ENCODE assay signal across 8 cellular contexts in the genomic region with DNA sequence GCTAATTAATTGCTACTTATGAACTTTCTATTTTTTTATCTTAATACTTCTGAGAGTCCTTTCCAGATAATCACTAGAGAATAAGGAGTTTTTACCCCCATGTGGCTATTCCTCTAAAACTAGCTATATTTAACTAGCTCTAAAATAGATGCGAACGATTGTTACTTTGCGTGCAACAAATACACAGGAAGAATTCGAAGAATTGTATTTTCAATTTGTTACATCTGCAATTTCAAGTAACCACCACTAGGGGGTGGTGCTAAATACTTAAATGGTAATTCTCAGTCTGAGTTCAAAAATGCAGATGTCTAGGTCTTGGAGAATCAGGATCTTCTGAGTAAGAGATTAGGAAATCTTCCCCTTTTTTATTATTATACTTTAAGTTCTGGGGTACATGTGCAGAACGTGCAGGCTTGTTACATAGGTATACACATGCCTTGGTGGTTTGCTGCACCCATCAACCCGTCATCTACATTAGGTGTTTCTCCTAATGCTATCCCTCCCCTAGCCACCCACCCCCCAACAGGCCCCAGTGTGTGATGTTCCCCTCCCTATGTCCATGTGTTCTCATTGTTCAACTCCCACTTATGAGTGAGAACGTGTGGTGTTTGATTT.
A peak's percentile ranks its signal among the peaks of the same experiment; 100 is the strongest.
DNase-seq lines count a peak whose midpoint lies in the region; ATAC-seq and TF ChIP-seq lines count a peak whose summit lies in the region.
"Not testable (repeated sequence)": the region's sequence is repeated elsewhere in the genome, so short reads cannot be mapped to it uniquely, and the experiment has no call there.

No MANE protein-coding gene starts in this region.

- intact Hi-C loops in mammary epithelial cell (cut with micrococcal nuclease) = loop anchor here (1.0 to 5.0 kb wide), 3 partner anchors 82 to 283 kb away; a partner anchor contains a TSS
- intact Hi-C loops in upper lobe of right lung (cut with DNase I) = not testable (repeated sequence)

- not testable (repeated sequence) for H2AFZ ChIP-seq in mammary epithelial cell (ENCODE audit: low read depth, low read length); neural progenitor cell (replicated peaks)

- not testable (repeated sequence) for H3K27me3 Mint-ChIP-seq in CD8-positive, alpha-beta memory T cell; activated CD8-positive, alpha-beta memory T cell treated with anti-CD3 and anti-CD28 coated beads, Interleukin-2, amount 10 ng/mL, durations not matched to agents 7 days and 5 days; glutamatergic neuron (ENCODE audit: unreplicated experiment); neural progenitor cell (ENCODE audit: insufficient read depth, low read depth)

- CTCF ChIA-PET in CD8-positive, alpha-beta memory T cell (lab: Charles Lee) = interaction anchor here (0.8 to 2.2 kb wide), 18 partner anchors 8 to 554 kb away, joined by 3 to 21 read pairs (median 5); a partner anchor contains a TSS
- CTCF ChIA-PET in activated CD8-positive, alpha-beta memory T cell treated with anti-CD3 and anti-CD28 coated beads, Interleukin-2, amount 10 ng/mL, durations not matched to agents 7 days and 5 days (lab: Charles Lee) = interaction anchor here (0.7 to 2.3 kb wide), 25 partner anchors 20 to 554 kb away, joined by 3 to 18 read pairs (median 4); a partner anchor contains a TSS
- CTCF ChIA-PET in mammary epithelial cell (lab: Charles Lee; ENCODE audit: low non-redundant PET) = not testable (repeated sequence)

- not testable (repeated sequence) for H3K27ac ChIP-seq in CD8-positive, alpha-beta memory T cell (ENCODE audit: low read depth, low read length); Peyer's patch; mammary epithelial cell (ENCODE audit: insufficient read depth, low read depth, low read length); neural progenitor cell; upper lobe of right lung

- TF ChIP-seq CTCF in Peyer's patch (IDR thresholded peaks at IDR 0.05) (peak; percentile 23 to 63 (median 55)), mammary epithelial cell (conservative IDR thresholded peaks at IDR 0.05 in 1 of 2, IDR thresholded peaks at IDR 0.05 in 1 of 2; ENCODE audit: extremely low read depth in 1 of 2, insufficient read depth in 1 of 2, low read depth in 1 of 2, low read length in 2 of 2) (peak; percentile 13 to 34), glutamatergic neuron (IDR thresholded peaks at IDR 0.05; ENCODE audit: partially characterized antibody, unreplicated experiment) (peak; percentile 84), neural progenitor cell (IDR thresholded peaks at IDR 0.05) (peak; percentile 59), upper lobe of right lung (IDR thresholded peaks at IDR 0.05) (peak; percentile 50)

- POLR2A ChIA-PET in CD8-positive, alpha-beta memory T cell (lab: Charles Lee) = interaction anchor here (0.7 to 1.2 kb wide), 2 partner anchors 80 to 178 kb away, joined by 3 read pairs; a partner anchor contains a TSS

- H3K27ac Mint-ChIP-seq in CD8-positive, alpha-beta memory T cell = peak overlapping the region in 4 of 8 donors; percentile 21 to 85 (median 80)
- peak overlapping the region; percentile 94 for H3K27ac Mint-ChIP-seq in activated CD8-positive, alpha-beta memory T cell treated with anti-CD3 and anti-CD28 coated beads, Interleukin-2, amount 10 ng/mL, durations not matched to agents 7 days and 5 days
- not testable (repeated sequence) for H3K27ac Mint-ChIP-seq in glutamatergic neuron (ENCODE audit: unreplicated experiment); neural progenitor cell

- TF ChIP-seq EP300 in Ishikawa (IDR thresholded peaks at IDR 0.05; ENCODE audit: borderline replicate concordance) = not testable (repeated sequence)

- not testable (repeated sequence) for H3K27me3 ChIP-seq in CD8-positive, alpha-beta memory T cell (ENCODE audit: insufficient read depth, low read length, poor library complexity, severe bottlenecking); Peyer's patch; mammary epithelial cell (ENCODE audit: insufficient read depth, low read length); neural progenitor cell; upper lobe of right lung

- not testable (repeated sequence) for H3K9me3 ChIP-seq in CD8-positive, alpha-beta memory T cell (ENCODE audit: low read length); Peyer's patch; mammary epithelial cell (replicated peaks; ENCODE audit: insufficient read depth, low read length); neural progenitor cell (ENCODE audit: low read depth); upper lobe of right lung

- dilution Hi-C loops in mammary epithelial cell (cut with HindIII; ENCODE audit: low sequenced_read_pairs) = not testable (repeated sequence)

- H3K36me3 ChIP-seq in CD8-positive, alpha-beta memory T cell (ENCODE audit: insufficient read depth, low read length); Peyer's patch; mammary epithelial cell (ENCODE audit: insufficient read depth, low read length); neural progenitor cell; upper lobe of right lung: not testable (repeated sequence)

- not testable (repeated sequence) for H3K4me3 ChIP-seq in CD8-positive, alpha-beta memory T cell (ENCODE audit: low read length); Peyer's patch; mammary epithelial cell (replicated peaks in 1 of 3; ENCODE audit: insufficient read depth in 1 of 3, low read depth in 2 of 3, low read length in 3 of 3); neural progenitor cell; upper lobe of right lung

- in situ Hi-C loops in mammary epithelial cell (cut with MboI; ENCODE audit: low sequenced_read_pairs in 2 of 2) = loop anchor here (5.0 to 10.0 kb wide), 2 partner anchors 127 to 130 kb away; no protein-coding TSS in a partner anchor

- TF ChIP-seq POLR2A in Peyer's patch (IDR thresholded peaks at IDR 0.05) = not testable (repeated sequence)

- H3K9ac ChIP-seq in mammary epithelial cell (ENCODE audit: insufficient read depth, low read length); neural progenitor cell: not testable (repeated sequence)

- H3K4me1 ChIP-seq in CD8-positive, alpha-beta memory T cell (ENCODE audit: insufficient read depth, low read length); Peyer's patch; mammary epithelial cell (ENCODE audit: insufficient read depth, low read length); neural progenitor cell; upper lobe of right lung: not testable (repeated sequence)

- peak; percentile 9 for ATAC-seq in activated CD8-positive, alpha-beta memory T cell treated with anti-CD3 and anti-CD28 coated beads, Interleukin-2, amount 10 ng/mL, durations not matched to agents 7 days and 5 days
- not testable (repeated sequence) for ATAC-seq in upper lobe of right lung

- not testable (repeated sequence) for H4K20me1 ChIP-seq in mammary epithelial cell (ENCODE audit: insufficient read depth, low read length); neural progenitor cell (ENCODE audit: low read depth)

- not testable (repeated sequence) for BruUV-seq in mammary epithelial cell (replicated peaks; lab: Mats Ljungman, UMichigan)

- 65% methylated on average over 5 of the region's 7 CpGs for WGBS in mammary epithelial cell (ENCODE audit: low coverage, missing lambda C conversion rate)

- H3K4me3 Mint-ChIP-seq in CD8-positive, alpha-beta memory T cell = peak overlapping the region in 6 of 7 donors; percentile 67 to 94 (median 84)
- H3K4me3 Mint-ChIP-seq in activated CD8-positive, alpha-beta memory T cell treated with anti-CD3 and anti-CD28 coated beads, Interleukin-2, amount 10 ng/mL, durations not matched to agents 7 days and 5 days = peak overlapping the region; percentile 76
- H3K4me3 Mint-ChIP-seq in glutamatergic neuron (ENCODE audit: unreplicated experiment); neural progenitor cell: not testable (repeated sequence)

- H3F3A ChIP-seq in neural progenitor cell (ENCODE audit: low read depth) = not testable (repeated sequence)

- not testable (repeated sequence) for H3K79me2 ChIP-seq in mammary epithelial cell (ENCODE audit: insufficient read depth, low read length); neural progenitor cell (ENCODE audit: low read depth)

- not testable (repeated sequence) for H3K4me2 ChIP-seq in mammary epithelial cell (ENCODE audit: insufficient read depth, low read depth, low read length); neural progenitor cell

- DNase-seq in CD8-positive, alpha-beta memory T cell = peak in 2 of 5 donors; percentile 4 to 26
- not testable (repeated sequence) for DNase-seq in Peyer's patch; activated CD8-positive, alpha-beta memory T cell treated with anti-CD3 and anti-CD28 coated beads, Interleukin-2, amount 10 ng/mL, durations not matched to agents 7 days and 5 days; mammary epithelial cell; glutamatergic neuron; neural progenitor cell (ENCODE audit: low spot score); upper lobe of right lung

- not testable (repeated sequence) for H3K9me3 Mint-ChIP-seq in CD8-positive, alpha-beta memory T cell; activated CD8-positive, alpha-beta memory T cell treated with anti-CD3 and anti-CD28 coated beads, Interleukin-2, amount 10 ng/mL, durations not matched to agents 7 days and 5 days (ENCODE audit: low read depth); glutamatergic neuron (ENCODE audit: unreplicated experiment); neural progenitor cell

- H3K36me3 Mint-ChIP-seq in CD8-positive, alpha-beta memory T cell; glutamatergic neuron (ENCODE audit: unreplicated experiment); neural progenitor cell: not testable (repeated sequence)
- peaks cover 26% of the 10 kb centered on the region for H3K36me3 Mint-ChIP-seq in activated CD8-positive, alpha-beta memory T cell treated with anti-CD3 and anti-CD28 coated beads, Interleukin-2, amount 10 ng/mL, durations not matched to agents 7 days and 5 days

- H3K4me1 Mint-ChIP-seq in CD8-positive, alpha-beta memory T cell = peaks cover 14 to 17% (median 15%) of the 10 kb centered on the region in 3 donors
- H3K4me1 Mint-ChIP-seq in activated CD8-positive, alpha-beta memory T cell treated with anti-CD3 and anti-CD28 coated beads, Interleukin-2, amount 10 ng/mL, durations not matched to agents 7 days and 5 days = peaks cover 28% of the 10 kb centered on the region
- not testable (repeated sequence) for H3K4me1 Mint-ChIP-seq in glutamatergic neuron (ENCODE audit: low read depth, unreplicated experiment); neural progenitor cell

- peak; percentile 20 for TF ChIP-seq RAD21 in Ishikawa (IDR thresholded peaks at IDR 0.05; ENCODE audit: low read depth)

Comparison
In these comparisons a context has a peak if more than half of its experiments do, and no peak if none do; other contexts are left out.
1. CTCF ChIP-seq: peak in every context shown above with its lines; median percentile 84 in glutamatergic neuron; 59 in neural progenitor cell; 55 in Peyer's patch; 50 in upper lobe of right lung; 24 in mammary epithelial cell.